1 cellular context compared by ENCODE assay signal in the genomic region with DNA sequence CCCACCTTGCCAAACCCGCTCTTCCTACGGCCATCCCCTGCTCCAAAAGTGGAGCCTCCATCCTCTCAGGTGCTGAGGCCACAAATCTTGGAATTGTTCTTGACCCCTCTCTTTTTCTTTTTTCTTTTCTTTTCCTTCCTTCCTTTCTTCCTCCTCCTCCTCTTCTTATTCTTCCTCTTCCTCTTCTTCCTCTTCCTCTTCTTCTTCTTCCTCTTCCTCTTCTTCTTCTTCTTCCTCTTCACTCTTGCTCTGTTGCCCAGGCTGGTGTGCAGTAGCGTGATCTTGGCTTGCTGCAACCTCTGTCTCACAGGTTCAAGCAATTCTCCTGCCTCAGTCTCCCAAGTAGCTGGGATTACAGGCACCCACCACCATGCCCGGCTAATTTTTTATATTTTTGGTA.
TF ChIP-seq lines count a peak whose summit lies in the region.

No MANE protein-coding gene starts in this region.

TF ChIP-seq in K562, 482 proteins besides CTCF, POLR2A, EP300 and RAD21:
- peak; percentile 74 for TF ChIP-seq ZNF512 (tag; IDR thresholded peaks at IDR 0.05)
TF ChIP-seq in K562: peak in this region for 1; not testable (repeated sequence) for 481.
